8 cellular contexts compared by ENCODE assay signal in the genomic region with DNA sequence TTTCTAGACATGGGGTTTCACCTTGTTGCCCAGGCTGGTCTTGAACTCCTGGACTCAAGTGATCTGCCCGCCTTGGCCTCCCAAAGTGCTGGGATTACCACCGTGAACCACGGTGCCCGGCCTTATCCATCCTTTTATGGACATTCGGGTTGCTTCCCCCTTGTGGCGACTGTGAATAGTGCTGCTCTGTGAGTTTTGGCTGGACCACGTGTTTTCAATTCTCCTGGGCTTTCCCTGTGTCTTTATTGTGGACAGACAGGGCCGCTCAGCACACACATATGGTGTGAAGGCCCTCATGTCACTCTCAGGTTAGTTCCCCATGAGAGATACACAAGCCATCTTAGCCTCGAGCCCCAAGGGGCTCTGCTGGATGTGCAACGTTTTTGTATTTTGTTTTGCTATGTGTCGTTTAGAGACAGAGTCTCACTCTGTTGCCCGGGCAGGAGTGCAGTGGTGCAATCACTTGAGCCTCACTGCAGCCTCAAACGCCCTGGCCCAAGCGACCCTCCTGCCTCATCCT. TPM values are rescaled to one million over a fixed set of nuclear protein-coding genes. Genes with fewer than 3 reads are reported as not detected.
DNase-seq lines count a peak whose midpoint lies in the region; ATAC-seq, FAIRE-seq and TF ChIP-seq lines count a peak whose summit lies in the region.

No MANE protein-coding gene starts in this region.

- POLR2A ChIA-PET in GM10248 (lab: Yijun Ruan, JAX): no interaction called here

- peak; percentile 62 for ATAC-seq in HG02852 (IDR thresholded peaks at IDR 0.05; ENCODE audit: unreplicated experiment)
- no peak for ATAC-seq in HG02938 (IDR thresholded peaks at IDR 0.05; ENCODE audit: unreplicated experiment)

- intact Hi-C loops in breast epithelium (cut with DNase I; ENCODE audit: low total_unique reads) (loop anchor here (10.0 kb wide), 1 partner anchor 134 kb away; no protein-coding TSS in a partner anchor), kidney (cut with DNase I) (loop anchor here (10.0 kb wide), 1 partner anchor 134 kb away; no protein-coding TSS in a partner anchor)

- no peak for FAIRE-seq in kidney (lab: Jason Lieb, UNC)

- peak; percentile 71 for TF ChIP-seq CTCF in GM10248 (IDR thresholded peaks at IDR 0.05; ENCODE audit: control extremely low read depth, extremely low read depth, low read depth, missing control alignments)
- peak; percentile 68 for TF ChIP-seq CTCF in WI38 (IDR thresholded peaks at IDR 0.05; ENCODE audit: low read depth, low read length)
- peak; percentile 81 to 85 (median 81) for TF ChIP-seq CTCF in breast epithelium (IDR thresholded peaks at IDR 0.05)
- TF ChIP-seq CTCF in kidney (IDR thresholded peaks at IDR 0.05; ENCODE audit: borderline replicate concordance, extremely low read depth, insufficient read depth): peak; percentile 74

- DNase-seq in GM10248 (ENCODE audit: extremely low spot score): peak; percentile 82
- peak; percentile 52 for DNase-seq in NCI-H2196 treated with DMSO at 0.1 percent for 48 hours (lab: John Stamatoyannopoulos, UW; ENCODE audit: unreplicated experiment)
- DNase-seq in breast epithelium (ENCODE audit: low spot score in 2 of 2): peak; percentile 67 to 80
- peak; percentile 85 for DNase-seq in kidney
- peak; percentile 47 to 67 (median 50) for DNase-seq in stimulated activated CD4-positive, alpha-beta T cell treated with anti-CD3 and anti-CD28 coated beads, Interleukin-1b, Interleukin-23, amount 100 ng/mL, for 24 hours (ENCODE audit: low read depth in 4 of 4, low spot score in 1 of 4)

- H3K4me3 ChIP-seq in WI38 (ENCODE audit: low read depth, low read length) (no peak overlapping the region), breast epithelium (peak overlapping the region in 1 of 3 donors; percentile 2), kidney (ENCODE audit: low read length in 2 of 2) (no peak overlapping the region)

- H3K9me3 ChIP-seq in breast epithelium (no peaks in the 10 kb centered on the region), kidney (ENCODE audit: control insufficient read depth in 1 of 2, low read length in 2 of 2) (no peaks in the 10 kb centered on the region)

- H3K27ac ChIP-seq in breast epithelium (peak overlapping the region in 1 of 2 donors; percentile 33), kidney (ENCODE audit: low read depth in 2 of 2, low read length in 2 of 2) (no peak overlapping the region)

- CTCF ChIA-PET in GM10248 (lab: Yijun Ruan, JAX): interaction anchor here (0.7 to 11.8 kb wide), 10 partner anchors 9 to 194 kb away, joined by 3 to 220 read pairs (median 4); a partner anchor contains a TSS

- no peaks in the 10 kb centered on the region for H3K27me3 ChIP-seq in breast epithelium

- H3K4me1 ChIP-seq in breast epithelium (no peaks in the 10 kb centered on the region), kidney (ENCODE audit: control insufficient read depth in 1 of 2, insufficient read depth in 1 of 2, low read depth in 1 of 2, low read length in 2 of 2) (peaks cover 0 to 5% of the 10 kb centered on the region in 2 donors)

- no peaks in the 10 kb centered on the region for H3K36me3 ChIP-seq in breast epithelium
- H3K36me3 ChIP-seq in kidney (ENCODE audit: control insufficient read depth in 1 of 2, insufficient read depth in 2 of 2, low read length in 2 of 2): peaks cover 9 to 10% of the 10 kb centered on the region in 2 donors

- no peak overlapping the region for H3K9ac ChIP-seq in kidney (ENCODE audit: low read length in 2 of 2)

- no peak for TF ChIP-seq POLR2A in breast epithelium (IDR thresholded peaks at IDR 0.05)

RNA-seq across cellular contexts. Expression of a gene that starts 40.5 kb away (rescaled TPM):
- total RNA-seq in breast epithelium (10 to 100 TPM; 33.4 to 59.4 (median 53.1) TPM), kidney (69.8 TPM)
- 12.3 TPM for polyA plus RNA-seq in kidney (ENCODE audit: insufficient read depth, low read depth, low replicate concordance)

RNA-seq across cellular contexts. Expression of a gene that starts 40.8 kb away (rescaled TPM):
- total RNA-seq in breast epithelium (10 to 100 TPM; 23.8 to 31.6 (median 29.8) TPM), kidney (53.1 TPM)
- polyA plus RNA-seq in kidney (ENCODE audit: insufficient read depth, low read depth, low replicate concordance): 34.7 TPM

RNA-seq across cellular contexts. Expression of a gene that starts 44.3 kb away (rescaled TPM):
- total RNA-seq in breast epithelium (10 to 100 TPM; 29.1 to 38.7 (median 33.6) TPM), kidney (91.0 TPM)
- 18.0 TPM for polyA plus RNA-seq in kidney (ENCODE audit: insufficient read depth, low read depth, low replicate concordance)
